ENCODE assay signal across 8 cellular contexts in the genomic region with DNA sequence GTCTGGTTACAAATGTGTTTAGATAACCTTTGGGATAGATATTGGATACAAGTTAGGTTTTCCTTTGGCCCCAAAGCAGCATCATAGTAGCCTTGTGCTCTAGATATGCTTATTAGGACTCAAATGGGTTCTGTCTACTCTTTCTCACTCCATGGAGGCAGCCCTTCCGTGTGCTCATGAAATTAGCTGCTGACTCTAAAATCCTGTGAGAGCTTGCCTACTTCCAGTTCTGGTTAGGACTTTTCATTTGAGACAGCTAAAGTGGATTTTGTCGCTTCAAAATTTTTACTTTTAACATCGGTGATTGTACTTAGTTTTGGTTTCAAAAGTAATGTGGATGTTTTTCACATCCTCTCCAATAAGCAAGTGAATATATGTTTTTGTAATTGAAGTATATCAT. TPM values are rescaled to one million over a fixed set of nuclear protein-coding genes. Genes with fewer than 3 reads are reported as not detected.
DNase-seq lines count a peak whose midpoint lies in the region; ATAC-seq and TF ChIP-seq lines count a peak whose summit lies in the region.

No MANE protein-coding gene starts in this region.

- no peaks in the 10 kb centered on the region for H3K27me3 ChIP-seq in DOHH2 (ENCODE audit: control insufficient read depth, low read length)
- no peaks in the 10 kb centered on the region for H3K27me3 ChIP-seq in SJSA1 (replicated peaks)
- no peaks in the 10 kb centered on the region for H3K27me3 ChIP-seq in esophagus muscularis mucosa
- no peaks in the 10 kb centered on the region for H3K27me3 ChIP-seq in ovary

- peaks cover 64% of the 10 kb centered on the region for H3K79me2 ChIP-seq in DOHH2 (ENCODE audit: control insufficient read depth, low read length)

- H3K4me1 ChIP-seq in DOHH2 (ENCODE audit: control insufficient read depth, low read length) (peaks cover 68% of the 10 kb centered on the region), SJSA1 (replicated peaks) (peaks cover 54% of the 10 kb centered on the region), esophagus muscularis mucosa (peaks cover 69 to 81% (median 78%) of the 10 kb centered on the region in 4 donors), ovary (ENCODE audit: insufficient read depth) (peaks cover 12% of the 10 kb centered on the region)

- intact Hi-C loops in esophagus muscularis mucosa (cut with DNase I) (loop anchor here (10.0 kb wide), 3 partner anchors 110 to 850 kb away; partner anchors contain the start of gene NPHP3), ovary (cut with DNase I) (loop anchor here in 1 of 4 donors (5.0 kb wide), 1 partner anchor 103 kb away; no protein-coding TSS in a partner anchor)

- TF ChIP-seq CTCF in DOHH2 (IDR thresholded peaks at IDR 0.05; ENCODE audit: low read depth, low read length, poor library complexity, severe bottlenecking): no peak
- no peak for TF ChIP-seq CTCF in esophagus muscularis mucosa (IDR thresholded peaks at IDR 0.05)
- no peak for TF ChIP-seq CTCF in ovary (IDR thresholded peaks at IDR 0.05)

- H3K9me3 ChIP-seq in DOHH2 (ENCODE audit: control insufficient read depth, insufficient read depth, low read length) (no peaks in the 10 kb centered on the region), SJSA1 (replicated peaks) (no peaks in the 10 kb centered on the region), esophagus muscularis mucosa (no peaks in the 10 kb centered on the region), ovary (no peaks in the 10 kb centered on the region)

- H3K36me3 ChIP-seq in DOHH2 (ENCODE audit: control insufficient read depth, low read length) (peaks cover 57% of the 10 kb centered on the region), SJSA1 (peaks cover 59% of the 10 kb centered on the region), esophagus muscularis mucosa (peaks cover 6 to 41% (median 28%) of the 10 kb centered on the region in 4 donors), ovary (no peaks in the 10 kb centered on the region)

- DNase-seq in SJSA1 (ENCODE audit: low read depth in 1 of 2, low spot score in 2 of 2) (no peak), esophagus muscularis mucosa (ENCODE audit: extremely low spot score) (no peak), ovary (no peak), NCI-H69 (lab: John Stamatoyannopoulos, UW) (no peak)

- no peaks in the 10 kb centered on the region for H3K9me2 ChIP-seq in DOHH2 (replicated peaks; ENCODE audit: control insufficient read depth, low read length)

- WGBS in esophagus muscularis mucosa: 43% methylated on average over 3 of the region's 3 CpGs
- 31 to 42% (median 40%) methylated on average over 3 of the region's 3 CpGs for WGBS in ovary, 3 donors

- ATAC-seq in GM18520 (IDR thresholded peaks at IDR 0.05; ENCODE audit: unreplicated experiment) (no peak), HG02759 (IDR thresholded peaks at IDR 0.05; ENCODE audit: unreplicated experiment) (no peak), HG02678 (IDR thresholded peaks at IDR 0.05; ENCODE audit: unreplicated experiment) (no peak)

- H3F3A ChIP-seq in DOHH2 (ENCODE audit: control insufficient read depth, insufficient read depth): peaks cover 29% of the 10 kb centered on the region

- peak overlapping the region; percentile 71 for H3K4me2 ChIP-seq in DOHH2 (ENCODE audit: low read length)

- H3K4me3 ChIP-seq in DOHH2 (ENCODE audit: low read length) (peak overlapping the region; percentile 86), SJSA1 (peak overlapping the region; percentile 91), esophagus muscularis mucosa (peak overlapping the region; percentile 66 to 90 (median 84)), ovary (peak overlapping the region; percentile 86)

- no peak for TF ChIP-seq POLR2A in esophagus muscularis mucosa (IDR thresholded peaks at IDR 0.05; ENCODE audit: low read depth)
- no peak for TF ChIP-seq POLR2A in ovary (IDR thresholded peaks at IDR 0.05)

- peaks cover 27% of the 10 kb centered on the region for H4K20me1 ChIP-seq in DOHH2 (ENCODE audit: control insufficient read depth, insufficient read depth, low read depth, low read length)

- H3K27ac ChIP-seq in DOHH2 (ENCODE audit: low read depth, low read length): peak overlapping the region; percentile 72
- peak overlapping the region; percentile 79 for H3K27ac ChIP-seq in SJSA1
- H3K27ac ChIP-seq in esophagus muscularis mucosa (replicated peaks in 1 of 4): peak overlapping the region; percentile 94 to 99 (median 96)
- H3K27ac ChIP-seq in ovary: peak overlapping the region; percentile 96 to 98

- TF ChIP-seq EP300 in esophagus muscularis mucosa (IDR thresholded peaks at IDR 0.05): no peak
- no peak for TF ChIP-seq EP300 in ovary (IDR thresholded peaks at IDR 0.05)

RNA-seq across cellular contexts. Expression of gene CDV3, which starts 1.6 kb away (rescaled TPM):
- total RNA-seq in SJSA1 (2014; rRNA removed; shearing (Covaris generic)): 119 and 134 TPM in 2 replicates
- total RNA-seq in esophagus muscularis mucosa: 100 to 1,000 TPM; 136 to 249 (median 195) TPM
- 100 to 1,000 TPM in 5 of 7 donors, 10 to 100 TPM in 2; 65.5 to 151 (median 134) TPM for total RNA-seq in ovary
- 100 to 1,000 TPM in 1 of 2 donors, 10 to 100 TPM in 1; 51.3 to 168 TPM for polyA plus RNA-seq in ovary
